In the genomic region with DNA sequence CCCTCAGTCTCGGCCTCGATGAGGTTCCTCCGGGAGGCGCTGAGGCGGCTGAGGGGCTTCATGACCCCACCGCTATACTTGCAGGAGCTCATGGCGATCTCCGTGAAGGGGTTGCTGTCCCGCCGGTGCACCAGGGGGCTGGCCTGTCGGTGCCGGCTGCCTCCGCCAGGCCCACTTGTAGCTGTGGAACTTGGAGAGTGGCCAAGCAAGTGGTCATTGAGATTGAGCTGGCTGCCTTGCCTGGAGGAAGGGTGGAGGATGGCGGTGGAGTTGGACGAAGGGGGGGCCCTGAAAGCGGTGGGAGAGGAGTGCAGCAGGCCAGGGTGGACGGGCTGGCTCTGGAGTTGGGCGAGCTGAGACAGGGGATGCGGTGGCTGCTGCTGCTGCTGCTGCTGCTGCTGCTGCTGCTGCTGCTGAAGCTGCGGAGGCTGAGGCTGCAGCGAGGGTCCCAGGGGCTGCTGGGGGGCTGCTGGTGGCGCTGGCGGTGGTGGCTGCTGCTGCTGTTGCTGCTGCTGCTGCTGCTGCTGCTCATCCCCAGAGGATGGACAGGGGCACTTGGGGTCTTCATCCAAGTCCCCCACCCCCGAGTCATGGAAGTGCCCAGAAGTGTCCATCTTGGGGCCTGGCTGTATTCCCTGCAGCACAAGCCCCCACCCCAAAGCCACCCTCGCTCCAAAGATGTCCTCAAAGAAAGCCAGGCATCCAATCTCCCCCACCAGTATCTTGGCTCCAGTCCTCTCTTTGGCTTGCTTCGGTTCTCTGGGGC, we compare ENCODE assay signal across 9 cellular contexts. TPM values are rescaled to one million over a fixed set of nuclear protein-coding genes. Genes with fewer than 3 reads are reported as not detected.
DNase-seq lines count a peak whose midpoint lies in the region; ATAC-seq and TF ChIP-seq lines count a peak whose summit lies in the region.
"Had no signal": no experiment of that assay in that cellular context is flagged by ENCODE, and none has a peak within 500 bp of the region (broad histone marks: within the 10 kb centered on the region; RNA-seq: fewer than 3 reads in every experiment).

No MANE protein-coding gene starts in this region.

- H3K9me3 Mint-ChIP-seq in activated B cell treated with CpG ODN at 0.5 μM for 24 hours (no peaks in the 10 kb centered on the region), immature natural killer cell (no peaks in the 10 kb centered on the region)

- H3K36me3 Mint-ChIP-seq in activated B cell treated with CpG ODN at 0.5 μM for 24 hours (ENCODE audit: low read depth) = no peaks in the 10 kb centered on the region
- no peaks in the 10 kb centered on the region for H3K36me3 Mint-ChIP-seq in immature natural killer cell

- DNase-seq in NCI-H146 (lab: John Stamatoyannopoulos, UW) (peak; percentile 36), NCI-H146 treated with DMSO at 0.1 percent for 48 hours (lab: John Stamatoyannopoulos, UW; ENCODE audit: unreplicated experiment) (no peak), activated B cell treated with CpG ODN at 0.5 μM for 24 hours (no peak), immature natural killer cell (no peak), H4 (ENCODE audit: low spot score) (no peak)
- no peak for DNase-seq in activated effector memory CD4-positive, alpha-beta T cell treated with Interleukin-2 at 50 U/mL for 16 hours

- H3K27me3 Mint-ChIP-seq in activated B cell treated with CpG ODN at 0.5 μM for 24 hours = peaks cover 34% of the 10 kb centered on the region
- peaks cover 12 to 21% (median 13%) of the 10 kb centered on the region in 3 donors for H3K27me3 Mint-ChIP-seq in immature natural killer cell (ENCODE audit: low read depth in 3 of 3)

- peak overlapping the region; percentile 50 for H3K27ac ChIP-seq in temporal lobe (ENCODE audit: low read depth, low read length)
- H3K27ac ChIP-seq: C4-2B had no signal

- peaks cover 52% of the 10 kb centered on the region for H3K4me1 Mint-ChIP-seq in activated B cell treated with CpG ODN at 0.5 μM for 24 hours
- peaks cover 7 to 12% of the 10 kb centered on the region in 2 donors for H3K4me1 Mint-ChIP-seq in immature natural killer cell

- no peak for ATAC-seq in activated B cell treated with CpG ODN at 0.5 μM for 24 hours (ENCODE audit: low read depth)
- ATAC-seq in HG03442 (IDR thresholded peaks at IDR 0.05; ENCODE audit: unreplicated experiment) = no peak

- CTCF ChIA-PET in activated B cell treated with CpG ODN at 0.5 μM for 24 hours (lab: Charles Lee) = interaction anchor here (1.0 to 1.5 kb wide), 3 partner anchors 181 to 310 kb away, joined by 4 to 7 read pairs (median 5); a partner anchor contains a TSS

- no peak for TF ChIP-seq CTCF in activated B cell treated with CpG ODN at 0.5 μM for 24 hours (IDR thresholded peaks at IDR 0.05)

- intact Hi-C loops in activated B cell treated with CpG ODN at 0.5 μM for 24 hours (cut with micrococcal nuclease) = loop anchor here (1.0 to 10.0 kb wide), 3 partner anchors 9 to 262 kb away; a partner anchor contains a TSS

- H3K27ac Mint-ChIP-seq in activated B cell treated with CpG ODN at 0.5 μM for 24 hours (no peak overlapping the region), immature natural killer cell (no peak overlapping the region)

- POLR2A ChIA-PET in activated B cell treated with CpG ODN at 0.5 μM for 24 hours (lab: Charles Lee) = interaction anchor here (0.7 to 1.3 kb wide), 4 partner anchors 10 to 123 kb away, joined by 3 to 7 read pairs (median 4); a partner anchor contains a TSS

- peak overlapping the region; percentile 44 for H3K4me3 Mint-ChIP-seq in activated B cell treated with CpG ODN at 0.5 μM for 24 hours
- H3K4me3 Mint-ChIP-seq in immature natural killer cell = peak overlapping the region; percentile 40 to 70 (median 48)

RNA-seq across cellular contexts. Expression of a gene that starts 0.5 kb away (rescaled TPM):
- total RNA-seq in activated B cell treated with CpG ODN at 0.5 μM for 24 hours (0.44 and 1.1 TPM in 2 replicates), temporal lobe (4.9 TPM)
- polyA plus RNA-seq in immature natural killer cell = not detected
- 0.06 and 0.41 TPM in 2 replicates for total RNA-seq in H4 (2014; rRNA removed; shearing (Covaris generic))
